8 cellular contexts compared by ENCODE assay signal in genomic region chr2:128319457-128319772, GRCh38. TPM values are rescaled to one million over a fixed set of nuclear protein-coding genes. Genes with fewer than 3 reads are reported as not detected.
A peak's percentile ranks its signal among the peaks of the same experiment; 100 is the strongest.
DNase-seq lines count a peak whose midpoint lies in the region; ATAC-seq and TF ChIP-seq lines count a peak whose summit lies in the region.

No MANE protein-coding gene starts in this region.

- H3K9me3 Mint-ChIP-seq in naive thymus-derived CD4-positive, alpha-beta T cell, result peaks cover 0 to 1% (median 0%) of the 10 kb centered on the region in 11 donors

- no peaks in the 10 kb centered on the region for H3K27me3 ChIP-seq in duodenal mucosa (ENCODE audit: control insufficient read depth in 1 of 2, insufficient read depth in 2 of 2, low read length in 2 of 2)
- H3K27me3 ChIP-seq in naive thymus-derived CD4-positive, alpha-beta T cell (ENCODE audit: control insufficient read depth in 2 of 2, insufficient read depth in 2 of 2, low read length in 2 of 2), result no peaks in the 10 kb centered on the region

- ATAC-seq in naive thymus-derived CD4-positive, alpha-beta T cell, result no peak

- H3K4me3 Mint-ChIP-seq in naive thymus-derived CD4-positive, alpha-beta T cell, result peak overlapping the region; percentile 60 to 92 (median 74)

- peak overlapping the region in 1 of 9 donors; percentile 36 for H3K27ac Mint-ChIP-seq in naive thymus-derived CD4-positive, alpha-beta T cell

- no peak for TF ChIP-seq CTCF in AG04449 (IDR thresholded peaks at IDR 0.05; ENCODE audit: insufficient read depth, low read length, missing control alignments)
- TF ChIP-seq CTCF in LNCaP clone FGC (IDR thresholded peaks at IDR 0.05; ENCODE audit: control insufficient read depth, extremely low read depth, insufficient read depth), result no peak

- POLR2A ChIA-PET in AG04449 (lab: Yijun Ruan, JAX), result no interaction called here
- POLR2A ChIA-PET in naive thymus-derived CD4-positive, alpha-beta T cell (lab: Charles Lee), result no interaction called here

- peaks cover 0 to 5% (median 0%) of the 10 kb centered on the region in 5 donors for H3K36me3 Mint-ChIP-seq in naive thymus-derived CD4-positive, alpha-beta T cell

- no peak overlapping the region for H3K27ac ChIP-seq in duodenal mucosa (ENCODE audit: low read depth, low read length)
- peak overlapping the region; percentile 57 for H3K27ac ChIP-seq in naive thymus-derived CD4-positive, alpha-beta T cell (ENCODE audit: low read depth, low read length)

- H3K4me3 ChIP-seq in AG04449 (ENCODE audit: low read depth, low read length) (peak overlapping the region; percentile 66), LNCaP clone FGC (ENCODE audit: low read depth, low read length) (peak overlapping the region; percentile 59), duodenal mucosa (ENCODE audit: low read depth in 1 of 2, low read length in 2 of 2) (peak overlapping the region; percentile 70 to 79)
- H3K4me3 ChIP-seq in naive thymus-derived CD4-positive, alpha-beta T cell (ENCODE audit: low read length), result peak overlapping the region; percentile 63

- H3K4me1 Mint-ChIP-seq in naive thymus-derived CD4-positive, alpha-beta T cell, result peaks cover 26 to 48% (median 36%) of the 10 kb centered on the region in 7 donors

- no peak for DNase-seq in AG04449 (ENCODE audit: low read depth, low spot score)
- DNase-seq in LNCaP clone FGC (ENCODE audit: low read depth), result no peak
- peak in 1 of 9 donors; percentile 24 for DNase-seq in naive thymus-derived CD4-positive, alpha-beta T cell
- no peak for DNase-seq in activated effector memory CD4-positive, alpha-beta T cell treated with anti-CD3 and anti-CD28 coated beads, Interleukin-2, amount 50 U/mL, for 16 hours
- DNase-seq in cerebellar nuclear complex (lab: John Stamatoyannopoulos, UW), result no peak
- no peak for DNase-seq in Kasumi-1 (lab: John Stamatoyannopoulos, UW)
- no peak for DNase-seq in SKM-1 (lab: John Stamatoyannopoulos, UW; ENCODE audit: unreplicated experiment)

- peaks cover 0 to 8% of the 10 kb centered on the region in 2 donors for H3K36me3 ChIP-seq in duodenal mucosa (ENCODE audit: control insufficient read depth in 1 of 2, insufficient read depth in 2 of 2, low read length in 2 of 2)
- H3K36me3 ChIP-seq in naive thymus-derived CD4-positive, alpha-beta T cell (ENCODE audit: control insufficient read depth in 2 of 3, insufficient read depth in 3 of 3, low read length in 3 of 3), result peaks cover 0 to 3% (median 0%) of the 10 kb centered on the region in 3 experiments

- intact Hi-C loops in naive thymus-derived CD4-positive, alpha-beta T cell (cut with micrococcal nuclease), result loop anchor here (2.0 to 10.0 kb wide), 5 partner anchors 87 to 617 kb away; partner anchors contain the start of genes SFT2D3 (in 1 of the 2) and UGGT1 (in 1 of the 2)

- H3K4me1 ChIP-seq in duodenal mucosa (ENCODE audit: control insufficient read depth in 1 of 2, insufficient read depth in 2 of 2, low read length in 2 of 2), result peaks cover 24 to 32% of the 10 kb centered on the region in 2 donors
- H3K4me1 ChIP-seq in naive thymus-derived CD4-positive, alpha-beta T cell (ENCODE audit: control insufficient read depth in 2 of 2, insufficient read depth in 2 of 2, low read length in 2 of 2), result peaks cover 15 to 30% of the 10 kb centered on the region in 2 donors

- CTCF ChIA-PET in AG04449 (lab: Yijun Ruan, JAX), result interaction anchor here (1.8 kb wide), 1 partner anchor 14 kb away, joined by 4 read pairs; no protein-coding TSS in a partner anchor
- CTCF ChIA-PET in naive thymus-derived CD4-positive, alpha-beta T cell (lab: Charles Lee), result no interaction called here

- peak overlapping the region in 1 of 2 donors; percentile 72 for H3K9ac ChIP-seq in duodenal mucosa (ENCODE audit: low read depth in 1 of 2, low read length in 2 of 2)

- H3K9me3 ChIP-seq in duodenal mucosa (ENCODE audit: control insufficient read depth in 1 of 2, low read length in 2 of 2), result no peaks in the 10 kb centered on the region
- H3K9me3 ChIP-seq in naive thymus-derived CD4-positive, alpha-beta T cell (ENCODE audit: control insufficient read depth in 2 of 3, low read length in 3 of 3), result no peaks in the 10 kb centered on the region

- peaks cover 0 to 19% (median 0%) of the 10 kb centered on the region in 5 donors for H3K27me3 Mint-ChIP-seq in naive thymus-derived CD4-positive, alpha-beta T cell

RNA-seq across cellular contexts. Expression of gene HS6ST1, which starts 0.7 kb away (rescaled TPM):
- 10 to 100 TPM; 10.3 to 14.3 (median 13.1) TPM for total RNA-seq in naive thymus-derived CD4-positive, alpha-beta T cell
- polyA plus RNA-seq in naive thymus-derived CD4-positive, alpha-beta T cell, result 1 to 10 TPM; 1.6 to 4.3 TPM
